ENCODE assay signal across 1 cellular context in the genomic region with DNA sequence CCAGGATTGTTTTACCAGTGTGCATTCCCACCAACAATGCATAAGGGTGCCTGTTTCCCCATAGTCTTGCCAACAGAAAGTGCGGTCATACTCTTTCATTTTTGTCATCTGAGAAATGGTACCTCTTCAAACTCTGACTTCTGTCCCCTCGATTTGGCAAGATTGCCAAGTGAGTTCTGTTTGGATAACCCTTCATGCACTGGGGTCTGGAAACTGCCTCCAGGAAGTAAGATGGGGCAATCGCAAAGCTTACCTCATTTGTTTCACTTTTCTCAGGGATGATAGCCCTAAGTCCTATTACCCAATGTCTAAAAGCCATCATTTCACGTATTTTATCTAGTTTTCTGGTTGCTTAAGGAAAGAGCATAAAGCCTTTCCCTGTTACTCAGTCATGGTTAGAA.
TF ChIP-seq lines count a peak whose summit lies in the region.

No MANE protein-coding gene starts in this region.

TF ChIP-seq in HepG2, 621 proteins besides CTCF, POLR2A, EP300 and RAD21 (continued from another document and continues in another):
- TF ChIP-seq, protein P1, sequence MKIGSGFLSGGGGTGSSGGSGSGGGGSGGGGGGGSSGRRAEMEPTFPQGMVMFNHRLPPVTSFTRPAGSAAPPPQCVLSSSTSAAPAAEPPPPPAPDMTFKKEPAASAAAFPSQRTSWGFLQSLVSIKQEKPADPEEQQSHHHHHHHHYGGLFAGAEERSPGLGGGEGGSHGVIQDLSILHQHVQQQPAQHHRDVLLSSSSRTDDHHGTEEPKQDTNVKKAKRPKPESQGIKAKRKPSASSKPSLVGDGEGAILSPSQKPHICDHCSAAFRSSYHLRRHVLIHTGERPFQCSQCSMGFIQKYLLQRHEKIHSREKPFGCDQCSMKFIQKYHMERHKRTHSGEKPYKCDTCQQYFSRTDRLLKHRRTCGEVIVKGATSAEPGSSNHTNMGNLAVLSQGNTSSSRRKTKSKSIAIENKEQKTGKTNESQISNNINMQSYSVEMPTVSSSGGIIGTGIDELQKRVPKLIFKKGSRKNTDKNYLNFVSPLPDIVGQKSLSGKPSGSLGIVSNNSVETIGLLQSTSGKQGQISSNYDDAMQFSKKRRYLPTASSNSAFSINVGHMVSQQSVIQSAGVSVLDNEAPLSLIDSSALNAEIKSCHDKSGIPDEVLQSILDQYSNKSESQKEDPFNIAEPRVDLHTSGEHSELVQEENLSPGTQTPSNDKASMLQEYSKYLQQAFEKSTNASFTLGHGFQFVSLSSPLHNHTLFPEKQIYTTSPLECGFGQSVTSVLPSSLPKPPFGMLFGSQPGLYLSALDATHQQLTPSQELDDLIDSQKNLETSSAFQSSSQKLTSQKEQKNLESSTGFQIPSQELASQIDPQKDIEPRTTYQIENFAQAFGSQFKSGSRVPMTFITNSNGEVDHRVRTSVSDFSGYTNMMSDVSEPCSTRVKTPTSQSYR (CRISPR knock-in tag; IDR thresholded peaks at IDR 0.05; ENCODE audit: borderline replicate concordance), result peak; percentile 40; the same call in 1 of the 2 replicates
- TF ChIP-seq DNMT1 (CRISPR knock-in tag; IDR thresholded peaks at IDR 0.05) (no peak), ZBTB8A (CRISPR knock-in tag; IDR thresholded peaks at IDR 0.05; ENCODE audit: borderline replicate concordance, low read depth) (no peak), SNRNP70 (IDR thresholded peaks at IDR 0.05; ENCODE audit: low read depth, low read length) (no peak), SMAD1 (CRISPR knock-in tag; IDR thresholded peaks at IDR 0.05; ENCODE audit: borderline replicate concordance, low read depth) (no peak), ZBTB38 (CRISPR knock-in tag; IDR thresholded peaks at IDR 0.05) (no peak), IKZF1 (IDR thresholded peaks at IDR 0.05) (no peak), TBX2 (CRISPR knock-in tag; IDR thresholded peaks at IDR 0.05; ENCODE audit: borderline replicate concordance) (peak; percentile 24; the same call in 1 of the 2 replicates), ZNF33A (CRISPR knock-in tag; IDR thresholded peaks at IDR 0.05; ENCODE audit: borderline replicate concordance) (no peak), CC2D1A (CRISPR knock-in tag; IDR thresholded peaks at IDR 0.05) (no peak), IKZF4 (CRISPR knock-in tag; IDR thresholded peaks at IDR 0.05; ENCODE audit: borderline replicate concordance, low read depth, not compliant biosample characterization) (no peak), FLYWCH1 (CRISPR knock-in tag; IDR thresholded peaks at IDR 0.05) (no peak), SUZ12 (IDR thresholded peaks at IDR 0.05; ENCODE audit: low read depth, low read length) (no peak), SP5 (CRISPR knock-in tag; IDR thresholded peaks at IDR 0.05; ENCODE audit: borderline replicate concordance, low read depth) (no peak), ZNF234 (CRISPR knock-in tag; conservative IDR thresholded peaks at IDR 0.05) (no peak), ARNT2 (CRISPR knock-in tag; IDR thresholded peaks at IDR 0.05; ENCODE audit: low read depth) (no peak), GABPA (IDR thresholded peaks at IDR 0.05; ENCODE audit: low read depth, low read length) (no peak), GABPA (CRISPR knock-in tag; IDR thresholded peaks at IDR 0.05; ENCODE audit: low read depth) (no peak), SIX4 (CRISPR knock-in tag; IDR thresholded peaks at IDR 0.05) (peak; percentile 36; the same call in 1 of the 2 replicates), BCL6 (CRISPR knock-in tag; IDR thresholded peaks at IDR 0.05) (peak; percentile 61), ZNF557 (CRISPR knock-in tag; IDR thresholded peaks at IDR 0.05) (no peak), LCORL (IDR thresholded peaks at IDR 0.05) (no peak), LCORL (CRISPR knock-in tag; IDR thresholded peaks at IDR 0.05) (0 out of 2 replicates have a peak, but pooled peaks have one; percentile 32), ZNF615 (CRISPR knock-in tag; IDR thresholded peaks at IDR 0.05; ENCODE audit: borderline replicate concordance) (no peak), ZNF720 (CRISPR knock-in tag; IDR thresholded peaks at IDR 0.05) (no peak), ZFP41 (CRISPR knock-in tag; IDR thresholded peaks at IDR 0.05; ENCODE audit: borderline replicate concordance) (no peak), IRF2 (CRISPR knock-in tag; IDR thresholded peaks at IDR 0.05) (peak; percentile 42; the same call in 1 of the 2 replicates)
- TF ChIP-seq, protein P2, sequence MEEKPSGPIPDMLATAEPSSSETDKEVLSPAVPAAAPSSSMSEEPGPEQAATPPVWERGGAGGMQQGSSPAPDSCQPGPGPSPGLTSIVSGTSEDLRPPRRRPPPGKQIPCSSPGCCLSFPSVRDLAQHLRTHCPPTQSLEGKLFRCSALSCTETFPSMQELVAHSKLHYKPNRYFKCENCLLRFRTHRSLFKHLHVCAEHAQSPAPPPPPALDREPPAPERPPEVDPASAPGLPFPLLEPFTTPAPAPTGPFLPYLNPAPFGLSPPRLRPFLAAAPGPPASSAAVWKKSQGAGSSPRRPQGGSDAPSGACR (CRISPR knock-in tag; IDR thresholded peaks at IDR 0.05), result no peak
- TF ChIP-seq, protein P3, sequence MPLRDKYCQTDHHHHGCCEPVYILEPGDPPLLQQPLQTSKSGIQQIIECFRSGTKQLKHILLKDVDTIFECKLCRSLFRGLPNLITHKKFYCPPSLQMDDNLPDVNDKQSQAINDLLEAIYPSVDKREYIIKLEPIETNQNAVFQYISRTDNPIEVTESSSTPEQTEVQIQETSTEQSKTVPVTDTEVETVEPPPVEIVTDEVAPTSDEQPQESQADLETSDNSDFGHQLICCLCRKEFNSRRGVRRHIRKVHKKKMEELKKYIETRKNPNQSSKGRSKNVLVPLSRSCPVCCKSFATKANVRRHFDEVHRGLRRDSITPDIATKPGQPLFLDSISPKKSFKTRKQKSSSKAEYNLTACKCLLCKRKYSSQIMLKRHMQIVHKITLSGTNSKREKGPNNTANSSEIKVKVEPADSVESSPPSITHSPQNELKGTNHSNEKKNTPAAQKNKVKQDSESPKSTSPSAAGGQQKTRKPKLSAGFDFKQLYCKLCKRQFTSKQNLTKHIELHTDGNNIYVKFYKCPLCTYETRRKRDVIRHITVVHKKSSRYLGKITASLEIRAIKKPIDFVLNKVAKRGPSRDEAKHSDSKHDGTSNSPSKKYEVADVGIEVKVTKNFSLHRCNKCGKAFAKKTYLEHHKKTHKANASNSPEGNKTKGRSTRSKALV (CRISPR knock-in tag; IDR thresholded peaks at IDR 0.05), result no peak
- TF ChIP-seq, protein P4, sequence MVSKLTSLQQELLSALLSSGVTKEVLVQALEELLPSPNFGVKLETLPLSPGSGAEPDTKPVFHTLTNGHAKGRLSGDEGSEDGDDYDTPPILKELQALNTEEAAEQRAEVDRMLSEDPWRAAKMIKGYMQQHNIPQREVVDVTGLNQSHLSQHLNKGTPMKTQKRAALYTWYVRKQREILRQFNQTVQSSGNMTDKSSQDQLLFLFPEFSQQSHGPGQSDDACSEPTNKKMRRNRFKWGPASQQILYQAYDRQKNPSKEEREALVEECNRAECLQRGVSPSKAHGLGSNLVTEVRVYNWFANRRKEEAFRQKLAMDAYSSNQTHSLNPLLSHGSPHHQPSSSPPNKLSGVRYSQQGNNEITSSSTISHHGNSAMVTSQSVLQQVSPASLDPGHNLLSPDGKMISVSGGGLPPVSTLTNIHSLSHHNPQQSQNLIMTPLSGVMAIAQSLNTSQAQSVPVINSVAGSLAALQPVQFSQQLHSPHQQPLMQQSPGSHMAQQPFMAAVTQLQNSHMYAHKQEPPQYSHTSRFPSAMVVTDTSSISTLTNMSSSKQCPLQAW (CRISPR knock-in tag; IDR thresholded peaks at IDR 0.05), result no peak
- TF ChIP-seq, protein P5, sequence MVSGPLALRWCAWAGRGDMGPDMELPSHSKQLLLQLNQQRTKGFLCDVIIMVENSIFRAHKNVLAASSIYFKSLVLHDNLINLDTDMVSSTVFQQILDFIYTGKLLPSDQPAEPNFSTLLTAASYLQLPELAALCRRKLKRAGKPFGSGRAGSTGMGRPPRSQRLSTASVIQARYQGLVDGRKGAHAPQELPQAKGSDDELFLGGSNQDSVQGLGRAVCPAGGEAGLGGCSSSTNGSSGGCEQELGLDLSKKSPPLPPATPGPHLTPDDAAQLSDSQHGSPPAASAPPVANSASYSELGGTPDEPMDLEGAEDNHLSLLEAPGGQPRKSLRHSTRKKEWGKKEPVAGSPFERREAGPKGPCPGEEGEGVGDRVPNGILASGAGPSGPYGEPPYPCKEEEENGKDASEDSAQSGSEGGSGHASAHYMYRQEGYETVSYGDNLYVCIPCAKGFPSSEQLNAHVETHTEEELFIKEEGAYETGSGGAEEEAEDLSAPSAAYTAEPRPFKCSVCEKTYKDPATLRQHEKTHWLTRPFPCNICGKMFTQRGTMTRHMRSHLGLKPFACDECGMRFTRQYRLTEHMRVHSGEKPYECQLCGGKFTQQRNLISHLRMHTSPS (CRISPR knock-in tag; IDR thresholded peaks at IDR 0.05; ENCODE audit: low read depth), result no peak
- TF ChIP-seq, protein P6, sequence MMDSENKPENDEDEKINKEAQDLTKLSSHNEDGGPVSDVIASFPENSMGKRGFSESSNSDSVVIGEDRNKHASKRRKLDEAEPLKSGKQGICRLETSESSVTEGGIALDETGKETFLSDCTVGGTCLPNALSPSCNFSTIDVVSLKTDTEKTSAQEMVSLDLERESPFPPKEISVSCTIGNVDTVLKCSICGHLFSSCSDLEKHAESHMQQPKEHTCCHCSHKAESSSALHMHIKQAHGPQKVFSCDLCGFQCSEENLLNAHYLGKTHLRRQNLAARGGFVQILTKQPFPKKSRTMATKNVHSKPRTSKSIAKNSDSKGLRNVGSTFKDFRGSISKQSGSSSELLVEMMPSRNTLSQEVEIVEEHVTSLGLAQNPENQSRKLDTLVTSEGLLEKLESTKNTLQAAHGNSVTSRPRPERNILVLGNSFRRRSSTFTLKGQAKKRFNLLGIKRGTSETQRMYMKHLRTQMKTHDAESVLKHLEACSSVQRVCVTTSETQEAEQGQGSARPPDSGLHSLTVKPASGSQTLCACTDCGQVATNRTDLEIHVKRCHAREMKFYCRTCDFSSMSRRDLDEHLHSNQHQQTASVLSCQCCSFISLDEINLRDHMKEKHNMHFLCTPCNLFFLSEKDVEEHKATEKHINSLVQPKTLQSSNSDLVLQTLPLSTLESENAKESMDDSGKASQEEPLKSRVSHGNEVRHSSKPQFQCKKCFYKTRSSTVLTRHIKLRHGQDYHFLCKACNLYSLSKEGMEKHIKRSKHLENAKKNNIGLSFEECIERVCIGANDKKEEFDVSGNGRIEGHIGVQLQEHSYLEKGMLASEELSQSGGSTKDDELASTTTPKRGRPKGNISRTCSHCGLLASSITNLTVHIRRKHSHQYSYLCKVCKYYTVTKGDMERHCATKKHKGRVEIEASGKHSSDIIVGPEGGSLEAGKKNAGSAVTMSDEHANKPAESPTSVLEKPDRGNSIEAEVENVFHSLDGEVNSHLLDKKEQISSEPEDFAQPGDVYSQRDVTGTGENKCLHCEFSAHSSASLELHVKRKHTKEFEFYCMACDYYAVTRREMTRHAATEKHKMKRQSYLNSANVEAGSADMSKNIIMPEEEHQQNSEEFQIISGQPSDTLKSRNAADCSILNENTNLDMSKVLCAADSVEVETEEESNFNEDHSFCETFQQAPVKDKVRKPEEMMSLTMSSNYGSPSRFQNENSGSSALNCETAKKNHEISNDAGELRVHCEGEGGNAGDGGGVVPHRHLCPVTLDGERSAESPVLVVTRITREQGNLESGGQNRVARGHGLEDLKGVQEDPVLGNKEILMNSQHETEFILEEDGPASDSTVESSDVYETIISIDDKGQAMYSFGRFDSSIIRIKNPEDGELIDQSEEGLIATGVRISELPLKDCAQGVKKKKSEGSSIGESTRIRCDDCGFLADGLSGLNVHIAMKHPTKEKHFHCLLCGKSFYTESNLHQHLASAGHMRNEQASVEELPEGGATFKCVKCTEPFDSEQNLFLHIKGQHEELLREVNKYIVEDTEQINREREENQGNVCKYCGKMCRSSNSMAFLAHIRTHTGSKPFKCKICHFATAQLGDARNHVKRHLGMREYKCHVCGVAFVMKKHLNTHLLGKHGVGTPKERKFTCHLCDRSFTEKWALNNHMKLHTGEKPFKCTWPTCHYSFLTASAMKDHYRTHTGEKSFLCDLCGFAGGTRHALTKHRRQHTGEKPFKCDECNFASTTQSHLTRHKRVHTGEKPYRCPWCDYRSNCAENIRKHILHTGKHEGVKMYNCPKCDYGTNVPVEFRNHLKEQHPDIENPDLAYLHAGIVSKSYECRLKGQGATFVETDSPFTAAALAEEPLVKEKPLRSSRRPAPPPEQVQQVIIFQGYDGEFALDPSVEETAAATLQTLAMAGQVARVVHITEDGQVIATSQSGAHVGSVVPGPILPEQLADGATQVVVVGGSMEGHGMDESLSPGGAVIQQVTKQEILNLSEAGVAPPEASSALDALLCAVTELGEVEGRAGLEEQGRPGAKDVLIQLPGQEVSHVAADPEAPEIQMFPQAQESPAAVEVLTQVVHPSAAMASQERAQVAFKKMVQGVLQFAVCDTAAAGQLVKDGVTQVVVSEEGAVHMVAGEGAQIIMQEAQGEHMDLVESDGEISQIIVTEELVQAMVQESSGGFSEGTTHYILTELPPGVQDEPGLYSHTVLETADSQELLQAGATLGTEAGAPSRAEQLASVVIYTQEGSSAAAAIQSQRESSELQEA (CRISPR knock-in tag; IDR thresholded peaks at IDR 0.05; ENCODE audit: not compliant biosample characterization), result no peak
- TF ChIP-seq, protein P7, sequence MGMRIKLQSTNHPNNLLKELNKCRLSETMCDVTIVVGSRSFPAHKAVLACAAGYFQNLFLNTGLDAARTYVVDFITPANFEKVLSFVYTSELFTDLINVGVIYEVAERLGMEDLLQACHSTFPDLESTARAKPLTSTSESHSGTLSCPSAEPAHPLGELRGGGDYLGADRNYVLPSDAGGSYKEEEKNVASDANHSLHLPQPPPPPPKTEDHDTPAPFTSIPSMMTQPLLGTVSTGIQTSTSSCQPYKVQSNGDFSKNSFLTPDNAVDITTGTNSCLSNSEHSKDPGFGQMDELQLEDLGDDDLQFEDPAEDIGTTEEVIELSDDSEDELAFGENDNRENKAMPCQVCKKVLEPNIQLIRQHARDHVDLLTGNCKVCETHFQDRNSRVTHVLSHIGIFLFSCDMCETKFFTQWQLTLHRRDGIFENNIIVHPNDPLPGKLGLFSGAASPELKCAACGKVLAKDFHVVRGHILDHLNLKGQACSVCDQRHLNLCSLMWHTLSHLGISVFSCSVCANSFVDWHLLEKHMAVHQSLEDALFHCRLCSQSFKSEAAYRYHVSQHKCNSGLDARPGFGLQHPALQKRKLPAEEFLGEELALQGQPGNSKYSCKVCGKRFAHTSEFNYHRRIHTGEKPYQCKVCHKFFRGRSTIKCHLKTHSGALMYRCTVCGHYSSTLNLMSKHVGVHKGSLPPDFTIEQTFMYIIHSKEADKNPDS (CRISPR knock-in tag; IDR thresholded peaks at IDR 0.05), result no peak
- TF ChIP-seq, protein P8, sequence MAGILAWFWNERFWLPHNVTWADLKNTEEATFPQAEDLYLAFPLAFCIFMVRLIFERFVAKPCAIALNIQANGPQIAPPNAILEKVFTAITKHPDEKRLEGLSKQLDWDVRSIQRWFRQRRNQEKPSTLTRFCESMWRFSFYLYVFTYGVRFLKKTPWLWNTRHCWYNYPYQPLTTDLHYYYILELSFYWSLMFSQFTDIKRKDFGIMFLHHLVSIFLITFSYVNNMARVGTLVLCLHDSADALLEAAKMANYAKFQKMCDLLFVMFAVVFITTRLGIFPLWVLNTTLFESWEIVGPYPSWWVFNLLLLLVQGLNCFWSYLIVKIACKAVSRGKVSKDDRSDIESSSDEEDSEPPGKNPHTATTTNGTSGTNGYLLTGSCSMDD (CRISPR knock-in tag; IDR thresholded peaks at IDR 0.05), result no peak
